In the genomic region with DNA sequence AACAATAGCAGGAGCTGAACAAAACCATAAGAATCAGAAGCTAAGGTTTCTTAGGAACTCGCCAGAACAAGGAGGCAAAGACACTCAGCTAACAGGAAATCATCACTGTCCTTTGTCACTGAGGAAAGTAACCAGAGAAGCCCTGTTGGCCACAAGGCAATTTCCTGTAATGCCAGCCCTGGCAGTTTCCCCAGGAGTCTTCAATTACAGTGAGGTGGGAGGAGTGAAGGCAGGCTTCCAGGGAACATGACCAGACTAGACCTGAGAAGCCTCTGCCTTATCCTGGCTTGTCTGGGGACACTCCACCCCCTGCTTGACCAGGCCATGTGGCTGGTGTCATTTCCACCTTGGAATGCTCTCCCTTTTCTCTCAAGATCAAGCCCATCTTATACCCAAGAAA, we compare ENCODE assay signal across 9 cellular contexts.
DNase-seq lines count a peak whose midpoint lies in the region; ATAC-seq and TF ChIP-seq lines count a peak whose summit lies in the region.
"Had no signal": no experiment of that assay in that cellular context is flagged by ENCODE, and none has a peak within 500 bp of the region (broad histone marks: within the 10 kb centered on the region; RNA-seq: fewer than 3 reads in every experiment).

No MANE protein-coding gene starts in this region.

- no peaks in the 10 kb centered on the region for H3K36me3 Mint-ChIP-seq in naive thymus-derived CD4-positive, alpha-beta T cell

- H3K36me3 ChIP-seq in H7 (replicated peaks; ENCODE audit: control insufficient read depth, insufficient read depth, low read length): no peaks in the 10 kb centered on the region
- H3K36me3 ChIP-seq in fibroblast of lung (ENCODE audit: control insufficient read depth, insufficient read depth, low read length): no peaks in the 10 kb centered on the region
- H3K36me3 ChIP-seq in gastrocnemius medialis: no peaks in the 10 kb centered on the region
- H3K36me3 ChIP-seq in naive thymus-derived CD4-positive, alpha-beta T cell (ENCODE audit: control insufficient read depth in 2 of 3, insufficient read depth in 3 of 3, low read length in 3 of 3): no peaks in the 10 kb centered on the region

- H2AFZ ChIP-seq in fibroblast of lung (ENCODE audit: low read length): no peak overlapping the region

- no peaks in the 10 kb centered on the region for H3K4me1 Mint-ChIP-seq in naive thymus-derived CD4-positive, alpha-beta T cell

- H3K9me3 ChIP-seq in fibroblast of lung (ENCODE audit: control insufficient read depth, insufficient read depth, low read depth, low read length) (no peaks in the 10 kb centered on the region), gastrocnemius medialis (no peaks in the 10 kb centered on the region)
- H3K9me3 ChIP-seq in naive thymus-derived CD4-positive, alpha-beta T cell (ENCODE audit: control insufficient read depth in 2 of 3, low read length in 3 of 3): no peaks in the 10 kb centered on the region

- no peak overlapping the region for H3K4me3 Mint-ChIP-seq in naive thymus-derived CD4-positive, alpha-beta T cell

- CTCF ChIA-PET in naive thymus-derived CD4-positive, alpha-beta T cell (lab: Charles Lee): no interaction called here

- no peak overlapping the region for H3K27ac Mint-ChIP-seq in naive thymus-derived CD4-positive, alpha-beta T cell

- in situ Hi-C loops in gastrocnemius medialis (cut with MboI; ENCODE audit: low sequenced_read_pairs in 4 of 4): no loop called here

- DNase-seq in H7: peak; percentile 7
- DNase-seq in NCI-H446 treated with DMSO at 0.1 percent for 48 hours (lab: John Stamatoyannopoulos, UW): peak; percentile 49
- DNase-seq in fibroblast of lung (ENCODE audit: low read depth in 2 of 2): peak; percentile 61 to 71
- DNase-seq in gastrocnemius medialis: peak; percentile 78 to 91
- no peak for DNase-seq in naive thymus-derived CD4-positive, alpha-beta T cell
- DNase-seq: activated T-cell treated with anti-CD3 and anti-CD28 coated beads for 4 hours had no signal

- POLR2A ChIA-PET in naive thymus-derived CD4-positive, alpha-beta T cell (lab: Charles Lee): no interaction called here

- H3K27me3 Mint-ChIP-seq in naive thymus-derived CD4-positive, alpha-beta T cell: peaks cover 0 to 13% (median 8%) of the 10 kb centered on the region in 5 donors

- H3K27ac ChIP-seq in fibroblast of lung (ENCODE audit: insufficient read depth, low read length): no peak overlapping the region
- peak overlapping the region; percentile 70 to 83 (median 78) for H3K27ac ChIP-seq in gastrocnemius medialis
- H3K27ac ChIP-seq in naive thymus-derived CD4-positive, alpha-beta T cell (ENCODE audit: low read depth, low read length): no peak overlapping the region

- no peaks in the 10 kb centered on the region for H3K79me2 ChIP-seq in fibroblast of lung (ENCODE audit: control insufficient read depth, insufficient read depth, low read length)

- peaks cover 0 to 4% (median 0%) of the 10 kb centered on the region in 11 donors for H3K9me3 Mint-ChIP-seq in naive thymus-derived CD4-positive, alpha-beta T cell

- intact Hi-C loops in gastrocnemius medialis (cut with DNase I; ENCODE audit: low total_unique reads): no loop called here
- intact Hi-C loops in naive thymus-derived CD4-positive, alpha-beta T cell (cut with micrococcal nuclease): no loop called here

- no peak for TF ChIP-seq POLR2A in gastrocnemius medialis (IDR thresholded peaks at IDR 0.05)

- H3K4me3 ChIP-seq in H7 (ENCODE audit: insufficient read depth, low read depth, low read length): no peak overlapping the region
- H3K4me3 ChIP-seq in fibroblast of lung (replicated peaks in 1 of 4; ENCODE audit: control extremely low read depth in 1 of 4, insufficient read depth in 1 of 4, low read depth in 3 of 4, low read length in 4 of 4): no peak overlapping the region
- H3K4me3 ChIP-seq in gastrocnemius medialis: no peak overlapping the region
- no peak overlapping the region for H3K4me3 ChIP-seq in naive thymus-derived CD4-positive, alpha-beta T cell (ENCODE audit: low read length)

- H3K4me1 ChIP-seq in fibroblast of lung (ENCODE audit: control insufficient read depth, extremely low read depth, insufficient read depth, low read length) (no peaks in the 10 kb centered on the region), gastrocnemius medialis (peaks cover 6 to 9% of the 10 kb centered on the region in 2 donors)
- H3K4me1 ChIP-seq in naive thymus-derived CD4-positive, alpha-beta T cell (ENCODE audit: control insufficient read depth in 2 of 2, insufficient read depth in 2 of 2, low read length in 2 of 2): no peaks in the 10 kb centered on the region

- no peak for TF ChIP-seq CTCF in fibroblast of lung (conservative IDR thresholded peaks at IDR 0.05 in 1 of 2, IDR thresholded peaks at IDR 0.05 in 1 of 2; ENCODE audit: low read depth in 1 of 2, low read length in 2 of 2)
- TF ChIP-seq CTCF in gastrocnemius medialis (IDR thresholded peaks at IDR 0.05 in 4 of 5, conservative IDR thresholded peaks at IDR 0.05 in 1 of 5): no peak

- no peak overlapping the region for H3K4me2 ChIP-seq in fibroblast of lung (ENCODE audit: extremely low read depth, insufficient read depth, low read length)

- H4K20me1 ChIP-seq in fibroblast of lung (ENCODE audit: control insufficient read depth, extremely low read depth, insufficient read depth, low read length): no peaks in the 10 kb centered on the region

- ATAC-seq in gastrocnemius medialis (peak; percentile 99 to 100), GM21786 (IDR thresholded peaks at IDR 0.05; ENCODE audit: unreplicated experiment) (no peak), GM18498 (IDR thresholded peaks at IDR 0.05; ENCODE audit: unreplicated experiment) (no peak), HG02610 (IDR thresholded peaks at IDR 0.05; ENCODE audit: unreplicated experiment) (no peak)
- ATAC-seq in naive thymus-derived CD4-positive, alpha-beta T cell: no peak

- no peak overlapping the region for H3K9ac ChIP-seq in fibroblast of lung (ENCODE audit: insufficient read depth, low read length)

- H3K27me3 ChIP-seq in H7 (ENCODE audit: control insufficient read depth, insufficient read depth, low read length): no peaks in the 10 kb centered on the region
- no peaks in the 10 kb centered on the region for H3K27me3 ChIP-seq in fibroblast of lung (ENCODE audit: control insufficient read depth, insufficient read depth, low read length)
- peaks cover 0 to 6% (median 0%) of the 10 kb centered on the region in 3 donors for H3K27me3 ChIP-seq in gastrocnemius medialis
- no peaks in the 10 kb centered on the region for H3K27me3 ChIP-seq in naive thymus-derived CD4-positive, alpha-beta T cell (ENCODE audit: control insufficient read depth in 2 of 2, insufficient read depth in 2 of 2, low read length in 2 of 2)

Comparison
In these comparisons a context has a peak if more than half of its experiments do, and no peak if none do; other contexts are left out.
1. DNase-seq: peak in H7 (single experiment), NCI-H446 treated with DMSO at 0.1 percent for 48 hours (single experiment), fibroblast of lung (2 of 2) and gastrocnemius medialis (2 of 2); none in naive thymus-derived CD4-positive, alpha-beta T cell (0 of 9).
2. H3K27ac ChIP-seq: peak in gastrocnemius medialis (4 of 4); none in fibroblast of lung (single experiment) and naive thymus-derived CD4-positive, alpha-beta T cell (single experiment).
3. ATAC-seq: peak in gastrocnemius medialis (2 of 2); none in GM21786 (single experiment), GM18498 (single experiment), HG02610 (single experiment) and naive thymus-derived CD4-positive, alpha-beta T cell (single experiment).